8 cellular contexts compared by ENCODE assay signal in the genomic region with DNA sequence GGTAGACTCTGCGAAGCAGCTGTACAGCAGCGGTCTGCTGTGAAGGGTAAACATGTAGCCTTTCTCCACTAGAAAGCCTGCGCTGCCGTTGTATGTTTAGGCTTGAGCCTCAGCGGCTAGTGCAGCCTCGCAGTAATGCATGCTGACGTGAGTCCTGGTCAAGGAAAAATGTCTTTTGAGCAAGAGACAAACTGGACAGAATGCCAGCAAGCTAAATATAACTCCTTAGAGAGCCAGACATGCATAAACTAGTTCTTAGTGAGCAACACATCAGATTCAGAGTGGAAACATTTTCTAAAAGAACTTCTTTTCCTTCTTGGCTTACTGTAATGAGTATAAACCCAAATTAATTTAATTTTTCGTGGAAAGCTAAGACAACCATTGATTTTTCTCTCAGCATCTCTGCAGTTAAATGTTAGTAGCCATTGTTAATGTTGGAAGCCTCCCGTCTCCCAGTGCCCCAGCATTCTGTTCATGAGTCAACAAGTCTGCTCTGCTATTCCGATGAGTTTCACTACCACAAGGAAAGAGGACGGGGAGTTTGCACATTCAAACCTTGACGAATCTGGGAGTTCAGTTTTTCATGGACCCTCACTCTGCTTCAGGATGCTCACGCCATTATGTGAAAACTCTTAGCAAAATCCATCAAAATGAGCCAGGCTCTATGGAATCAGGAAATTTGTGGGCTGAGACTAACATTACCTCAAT. TPM values are rescaled to one million over a fixed set of nuclear protein-coding genes. Genes with fewer than 3 reads are reported as not detected.
DNase-seq lines count a peak whose midpoint lies in the region; ATAC-seq and TF ChIP-seq lines count a peak whose summit lies in the region.

No MANE protein-coding gene starts in this region.

- H3K79me2 ChIP-seq in PC-9 (ENCODE audit: low read depth) = no peaks in the 10 kb centered on the region

- no peak overlapping the region for H3K9ac ChIP-seq in duodenal mucosa (ENCODE audit: low read depth in 1 of 2, low read length in 2 of 2)

- no peaks in the 10 kb centered on the region for H3K9me3 ChIP-seq in duodenal mucosa (ENCODE audit: control insufficient read depth in 1 of 2, low read length in 2 of 2)
- no peaks in the 10 kb centered on the region for H3K9me3 ChIP-seq in thymus (ENCODE audit: control insufficient read depth)
- no peaks in the 10 kb centered on the region for H3K9me3 ChIP-seq in PC-9 (ENCODE audit: insufficient read depth, low read depth)

- no peaks in the 10 kb centered on the region for H3F3A ChIP-seq in PC-9 (ENCODE audit: insufficient read depth, low read depth)

- CTCF ChIA-PET in PC-9 (lab: Charles Lee) = no interaction called here

- no peaks in the 10 kb centered on the region for H3K36me3 ChIP-seq in duodenal mucosa (ENCODE audit: control insufficient read depth in 1 of 2, insufficient read depth in 2 of 2, low read length in 2 of 2)
- H3K36me3 ChIP-seq in thymus (ENCODE audit: control insufficient read depth, insufficient read depth) = no peaks in the 10 kb centered on the region
- H3K36me3 ChIP-seq in PC-9 (ENCODE audit: low read depth) = no peaks in the 10 kb centered on the region

- no TSS peak for BruUV-seq in PC-9 (replicated peaks; lab: Mats Ljungman, UMichigan)

- H3K9me2 ChIP-seq in PC-9 (ENCODE audit: insufficient read depth) = no peaks in the 10 kb centered on the region

- POLR2A ChIA-PET in PC-9 (lab: Charles Lee; ENCODE audit: unreplicated experiment) = no interaction called here

- H3K4me1 ChIP-seq in duodenal mucosa (ENCODE audit: control insufficient read depth in 1 of 2, insufficient read depth in 2 of 2, low read length in 2 of 2) (no peaks in the 10 kb centered on the region), thymus (ENCODE audit: control insufficient read depth, insufficient read depth, low read length) (peaks cover 4% of the 10 kb centered on the region), PC-9 (replicated peaks; ENCODE audit: insufficient read depth) (no peaks in the 10 kb centered on the region)

- ATAC-seq in GM19463 (IDR thresholded peaks at IDR 0.05; ENCODE audit: unreplicated experiment) (no peak), GM19452 (IDR thresholded peaks at IDR 0.05; ENCODE audit: unreplicated experiment) (no peak)

- intact Hi-C loops in PC-9 (cut with micrococcal nuclease; ENCODE audit: unreplicated experiment) = no loop called here

- peak overlapping the region; percentile 41 for H3K27ac ChIP-seq in duodenal mucosa (ENCODE audit: low read depth, low read length)
- peak overlapping the region; percentile 15 for H3K27ac ChIP-seq in thymus (ENCODE audit: low read depth)
- H3K27ac ChIP-seq in PC-9 = no peak overlapping the region

- WGBS in thymus = 92% methylated on average over 13 of the region's 13 CpGs

- H4K20me1 ChIP-seq in PC-9 (ENCODE audit: insufficient read depth) = no peaks in the 10 kb centered on the region

- H3K4me3 ChIP-seq in duodenal mucosa (ENCODE audit: low read depth in 1 of 2, low read length in 2 of 2) (no peak overlapping the region), thymus (ENCODE audit: low read length) (no peak overlapping the region), PC-9 (no peak overlapping the region)

- H3K4me2 ChIP-seq in PC-9 = no peak overlapping the region

- DNase-seq in NCI-H526 treated with DMSO at 0.1 percent for 48 hours (lab: John Stamatoyannopoulos, UW) = peak; percentile 79
- DNase-seq in medulla oblongata (ENCODE audit: extremely low spot score) = peak; percentile 77
- DNase-seq in stimulated activated CD4-positive, alpha-beta T cell treated with anti-CD3 and anti-CD28 coated beads, Interleukin-2, amount 100 ng/mL, for 24 hours = no peak
- no peak for DNase-seq in PC-9

- peaks cover 3 to 13% of the 10 kb centered on the region in 2 donors for H3K27me3 ChIP-seq in duodenal mucosa (ENCODE audit: control insufficient read depth in 1 of 2, insufficient read depth in 2 of 2, low read length in 2 of 2)
- no peaks in the 10 kb centered on the region for H3K27me3 ChIP-seq in thymus (ENCODE audit: control insufficient read depth, insufficient read depth)
- H3K27me3 ChIP-seq in PC-9 (ENCODE audit: insufficient read depth, low read depth) = peaks cover 77% of the 10 kb centered on the region

- TF ChIP-seq CTCF in PC-9 (conservative IDR thresholded peaks at IDR 0.05) = no peak

- H2AFZ ChIP-seq in PC-9 = no peak overlapping the region

RNA-seq across cellular contexts. Expression of gene JAM3, which starts 51.4 kb away (rescaled TPM):
- polyA plus RNA-seq in thymus = 19.3 TPM
- total RNA-seq in PC-9 (2021) = not detected in 2 replicates

Comparison
In these comparisons a context has a peak if more than half of its experiments do, and no peak if none do; other contexts are left out.
1. DNase-seq: peak in NCI-H526 treated with DMSO at 0.1 percent for 48 hours (single experiment) and medulla oblongata (single experiment); none in stimulated activated CD4-positive, alpha-beta T cell treated with anti-CD3 and anti-CD28 coated beads, Interleukin-2, amount 100 ng/mL, for 24 hours (0 of 2) and PC-9 (0 of 2).